Comparison of ENCODE assay signal across 20 cellular contexts in the genomic region with DNA sequence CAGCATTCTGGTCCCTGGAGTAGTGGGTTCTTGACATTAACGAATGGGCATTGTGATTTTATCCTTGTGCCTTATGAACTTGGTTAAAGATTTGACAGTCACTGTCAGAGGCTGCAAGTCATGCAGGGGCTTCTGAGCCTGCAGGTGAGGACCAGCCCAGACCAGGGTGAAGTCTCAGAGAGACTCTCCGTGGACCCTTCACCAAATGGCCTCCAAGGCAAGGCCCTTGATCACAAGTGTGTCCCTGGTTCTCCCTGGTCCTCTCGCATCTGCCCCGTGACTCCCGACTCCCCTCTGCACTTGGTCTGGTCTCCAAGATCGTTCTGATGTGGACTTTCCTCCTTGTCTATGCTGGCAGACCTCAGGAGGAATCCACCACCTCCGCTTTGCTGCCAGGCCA.
DNase-seq lines count a peak whose midpoint lies in the region; ATAC-seq and TF ChIP-seq lines count a peak whose summit lies in the region.
"Had no signal": no experiment of that assay in that cellular context is flagged by ENCODE, and none has a peak within 500 bp of the region (broad histone marks: within the 10 kb centered on the region; RNA-seq: fewer than 3 reads in every experiment).

No MANE protein-coding gene starts in this region.

- peak overlapping the region; percentile 25 for H2AK5ac ChIP-seq in mesenchymal stem cell (ENCODE audit: low read length, severe bottlenecking)

- H3K79me1 ChIP-seq in mesenchymal stem cell (replicated peaks; ENCODE audit: low read length, poor library complexity, severe bottlenecking): peaks cover 1% of the 10 kb centered on the region

- H3K18ac ChIP-seq in mesenchymal stem cell (ENCODE audit: low read depth in 1 of 2, low read length in 2 of 2): peak overlapping the region in 1 of 2 experiments; percentile 67

- POLR2A ChIA-PET in HEK293 (lab: Yijun Ruan, JAX): no interaction called here

- H3K36me3 ChIP-seq in HEK293 (ENCODE audit: control insufficient read depth in 2 of 2, insufficient read depth in 1 of 2, low read length in 2 of 2) (no peaks in the 10 kb centered on the region), colonic mucosa (no peaks in the 10 kb centered on the region), mesenchymal stem cell (ENCODE audit: control insufficient read depth in 1 of 2, insufficient read depth in 2 of 2, low read depth in 1 of 2, low read length in 2 of 2) (peaks cover 0 to 3% of the 10 kb centered on the region in 2 experiments), sigmoid colon (no peaks in the 10 kb centered on the region)
- H3K36me3 ChIP-seq: BLaER1 treated with 17β-estradiol and CSF1 and Interleukin-3, amounts not matched to agents 10 nM and 100 nM had no signal

- no peak overlapping the region for H3K27ac Mint-ChIP-seq in stimulated activated naive B cell treated with anti-CD40 and anti-IgM and Interleukin-4, amounts not matched to agents 10 μg/mL and 1 μg/mL and 100 μg/mL, for 72 hours
- H3K27ac Mint-ChIP-seq: CD4-positive, alpha-beta T cell; IgD-negative memory B cell had no signal

- H3K4me1 ChIP-seq in HEK293 (ENCODE audit: control insufficient read depth, insufficient read depth, low read length) (peaks cover 12% of the 10 kb centered on the region), colonic mucosa (no peaks in the 10 kb centered on the region), mesenchymal stem cell (ENCODE audit: control insufficient read depth, insufficient read depth, low read depth, low read length) (peaks cover 19% of the 10 kb centered on the region), sigmoid colon (peaks cover 0 to 55% (median 51%) of the 10 kb centered on the region in 4 donors)

- TF ChIP-seq EP300 in sigmoid colon (IDR thresholded peaks at IDR 0.05): no peak

- H3K9me3 ChIP-seq in HEK293 (ENCODE audit: control insufficient read depth, insufficient read depth, low read depth, low read length): no peaks in the 10 kb centered on the region
- H3K9me3 ChIP-seq in colonic mucosa: no peaks in the 10 kb centered on the region
- peaks cover 9% of the 10 kb centered on the region for H3K9me3 ChIP-seq in mesenchymal stem cell (ENCODE audit: control insufficient read depth, low read length)
- peaks cover 0 to 7% (median 3%) of the 10 kb centered on the region in 4 donors for H3K9me3 ChIP-seq in sigmoid colon

- no peak for TF ChIP-seq POLR2A in sigmoid colon (IDR thresholded peaks at IDR 0.05)

- no peak overlapping the region for H3K4me3 ChIP-seq in HEK293 (ENCODE audit: low read depth, low read length)
- no peak overlapping the region for H3K4me3 ChIP-seq in colonic mucosa
- H3K4me3 ChIP-seq in mesenchymal stem cell (ENCODE audit: insufficient read depth in 1 of 2, low read depth in 1 of 2, low read length in 2 of 2): no peak overlapping the region
- H3K4me3 ChIP-seq in sigmoid colon: no peak overlapping the region
- H3K4me3 ChIP-seq: BLaER1 treated with 17β-estradiol and CSF1 and Interleukin-3, amounts not matched to agents 10 nM and 100 nM had no signal

- peak overlapping the region in 1 of 2 experiments; percentile 44 for H3K14ac ChIP-seq in mesenchymal stem cell (ENCODE audit: low read length in 2 of 2)

- CTCF ChIA-PET in HEK293 (lab: Yijun Ruan, JAX): no interaction called here

- peak overlapping the region; percentile 9 for H4K91ac ChIP-seq in mesenchymal stem cell (ENCODE audit: low read length)

- 97% methylated on average over 7 of the region's 7 CpGs for WGBS in mesenchymal stem cell
- WGBS in sigmoid colon, 2 donors: 85 to 87% methylated on average over 7 of the region's 7 CpGs

- no peak for ATAC-seq in stimulated activated naive B cell treated with anti-CD40 and anti-IgM and Interleukin-4, amounts not matched to agents 10 μg/mL and 1 μg/mL and 100 μg/mL, for 72 hours (replicated peaks)

- no peak overlapping the region for H2BK5ac ChIP-seq in mesenchymal stem cell (ENCODE audit: low read depth, low read length, poor library complexity, severe bottlenecking)

- no peaks in the 10 kb centered on the region for H3K4me1 Mint-ChIP-seq in stimulated activated naive B cell treated with anti-CD40 and anti-IgM and Interleukin-4, amounts not matched to agents 10 μg/mL and 1 μg/mL and 100 μg/mL, for 72 hours
- H3K4me1 Mint-ChIP-seq: IgD-negative memory B cell had no signal

- H3K4me2 ChIP-seq in mesenchymal stem cell (ENCODE audit: low read length, poor library complexity, severe bottlenecking): no peak overlapping the region
- H3K4me2 ChIP-seq: BLaER1 treated with 17β-estradiol and CSF1 and Interleukin-3, amounts not matched to agents 10 nM and 100 nM had no signal

- intact Hi-C loops in colonic mucosa (cut with DNase I): no loop called here
- intact Hi-C loops in sigmoid colon (cut with DNase I): loop anchor here (10.0 kb wide), 1 partner anchor 180 kb away; no protein-coding TSS in a partner anchor

- H3K9me3 Mint-ChIP-seq in stimulated activated naive B cell treated with anti-CD40 and anti-IgM and Interleukin-4, amounts not matched to agents 10 μg/mL and 1 μg/mL and 100 μg/mL, for 72 hours: peaks cover 3 to 7% of the 10 kb centered on the region in 2 donors
- H3K9me3 Mint-ChIP-seq: CD4-positive, alpha-beta T cell had no signal

- peaks cover 8 to 14% of the 10 kb centered on the region in 2 donors for H3K27me3 Mint-ChIP-seq in stimulated activated naive B cell treated with anti-CD40 and anti-IgM and Interleukin-4, amounts not matched to agents 10 μg/mL and 1 μg/mL and 100 μg/mL, for 72 hours

- H3K27me3 ChIP-seq in colonic mucosa: no peaks in the 10 kb centered on the region
- H3K27me3 ChIP-seq in mesenchymal stem cell (ENCODE audit: control insufficient read depth in 1 of 2, insufficient read depth in 1 of 2, low read length in 2 of 2): no peaks in the 10 kb centered on the region
- no peaks in the 10 kb centered on the region for H3K27me3 ChIP-seq in sigmoid colon
- H3K27me3 ChIP-seq: BLaER1 treated with 17β-estradiol and CSF1 and Interleukin-3, amounts not matched to agents 10 nM and 100 nM had no signal

- H3K23ac ChIP-seq in mesenchymal stem cell (ENCODE audit: low read length in 2 of 2): no peak overlapping the region

- no peak overlapping the region for H2BK15ac ChIP-seq in mesenchymal stem cell (ENCODE audit: low read depth, poor library complexity, severe bottlenecking)

- peak; percentile 9 for DNase-seq in colonic mucosa
- DNase-seq in mesenchymal stem cell: no peak
- DNase-seq in ureter (ENCODE audit: low spot score): peak; percentile 22
- no peak for DNase-seq in stimulated activated naive B cell treated with anti-CD40 and anti-IgM and Interleukin-4, amounts not matched to agents 10 μg/mL and 1 μg/mL and 100 μg/mL, for 72 hours
- no peak for DNase-seq in sigmoid colon
- DNase-seq in GDM1 (lab: John Stamatoyannopoulos, UW): no peak
- DNase-seq: AML-193; CD4-positive, alpha-beta T cell; GOT3; HCEC 1CT; NCI-H1048; NCI-H1694; NCI-H2029 treated with DMSO at 0.1 percent for 48 hours; NCI-H2227 treated with DMSO at 0.1 percent for 48 hours; NCI-H526 treated with DMSO at 0.1 percent for 48 hours; Right ventricle myocardium superior; RPMI8226 had no signal

- no peak overlapping the region for H3K4ac ChIP-seq in mesenchymal stem cell (ENCODE audit: low read depth in 1 of 2, low read length in 2 of 2)

- H2BK120ac ChIP-seq in mesenchymal stem cell (ENCODE audit: low read depth, low read length): no peak overlapping the region

- H3K4me3 Mint-ChIP-seq in stimulated activated naive B cell treated with anti-CD40 and anti-IgM and Interleukin-4, amounts not matched to agents 10 μg/mL and 1 μg/mL and 100 μg/mL, for 72 hours: no peak overlapping the region
- H3K4me3 Mint-ChIP-seq: CD4-positive, alpha-beta T cell; IgD-negative memory B cell had no signal

- H2BK12ac ChIP-seq in mesenchymal stem cell (ENCODE audit: low read length in 2 of 2): peak overlapping the region in 1 of 2 experiments; percentile 74

- H3K36me3 Mint-ChIP-seq in stimulated activated naive B cell treated with anti-CD40 and anti-IgM and Interleukin-4, amounts not matched to agents 10 μg/mL and 1 μg/mL and 100 μg/mL, for 72 hours: no peaks in the 10 kb centered on the region
- H3K36me3 Mint-ChIP-seq: IgD-negative memory B cell had no signal

- no peak overlapping the region for H3K27ac ChIP-seq in HEK293 (ENCODE audit: extremely low read depth, low read depth, low read length)
- no peak overlapping the region for H3K27ac ChIP-seq in colonic mucosa
- no peak overlapping the region for H3K27ac ChIP-seq in mesenchymal stem cell (ENCODE audit: low read length, poor library complexity, severe bottlenecking)
- H3K27ac ChIP-seq in sigmoid colon: no peak overlapping the region
- H3K27ac ChIP-seq: BLaER1 treated with 17β-estradiol and CSF1 and Interleukin-3, amounts not matched to agents 10 nM and 100 nM had no signal

- no peak for TF ChIP-seq CTCF in HEK293 (tag by site-specific recombination; IDR thresholded peaks at IDR 0.05)
- no peak for TF ChIP-seq CTCF in colonic mucosa (IDR thresholded peaks at IDR 0.05)
- no peak for TF ChIP-seq CTCF in sigmoid colon (IDR thresholded peaks at IDR 0.05)

- H2AFZ ChIP-seq in mesenchymal stem cell (ENCODE audit: low read depth, low read length): no peak overlapping the region

- H3K9ac ChIP-seq in colonic mucosa (ENCODE audit: low read depth in 2 of 2, low read length in 2 of 2) (no peak overlapping the region), mesenchymal stem cell (ENCODE audit: low read length) (no peak overlapping the region)
- H3K9ac ChIP-seq: BLaER1 treated with 17β-estradiol and CSF1 and Interleukin-3, amounts not matched to agents 10 nM and 100 nM had no signal

- no peak overlapping the region for H4K8ac ChIP-seq in mesenchymal stem cell (ENCODE audit: low read length)

TF ChIP-seq in HEK293, 187 proteins besides CTCF, POLR2A, EP300 and RAD21 (continues in another document):
- TF ChIP-seq HOXC10 (CRISPR knock-in tag; IDR thresholded peaks at IDR 0.05): no peak

Comparison
In these comparisons a context has a peak if more than half of its experiments do, and no peak if none do; other contexts are left out.
1. DNase-seq: peak in colonic mucosa (single experiment) and ureter (single experiment); none in mesenchymal stem cell (single experiment), stimulated activated naive B cell treated with anti-CD40 and anti-IgM and Interleukin-4, amounts not matched to agents 10 μg/mL and 1 μg/mL and 100 μg/mL, for 72 hours (single experiment), sigmoid colon (single experiment) and GDM1 (single experiment).